Comparison of ENCODE assay signal across 7 cellular contexts in the genomic region with DNA sequence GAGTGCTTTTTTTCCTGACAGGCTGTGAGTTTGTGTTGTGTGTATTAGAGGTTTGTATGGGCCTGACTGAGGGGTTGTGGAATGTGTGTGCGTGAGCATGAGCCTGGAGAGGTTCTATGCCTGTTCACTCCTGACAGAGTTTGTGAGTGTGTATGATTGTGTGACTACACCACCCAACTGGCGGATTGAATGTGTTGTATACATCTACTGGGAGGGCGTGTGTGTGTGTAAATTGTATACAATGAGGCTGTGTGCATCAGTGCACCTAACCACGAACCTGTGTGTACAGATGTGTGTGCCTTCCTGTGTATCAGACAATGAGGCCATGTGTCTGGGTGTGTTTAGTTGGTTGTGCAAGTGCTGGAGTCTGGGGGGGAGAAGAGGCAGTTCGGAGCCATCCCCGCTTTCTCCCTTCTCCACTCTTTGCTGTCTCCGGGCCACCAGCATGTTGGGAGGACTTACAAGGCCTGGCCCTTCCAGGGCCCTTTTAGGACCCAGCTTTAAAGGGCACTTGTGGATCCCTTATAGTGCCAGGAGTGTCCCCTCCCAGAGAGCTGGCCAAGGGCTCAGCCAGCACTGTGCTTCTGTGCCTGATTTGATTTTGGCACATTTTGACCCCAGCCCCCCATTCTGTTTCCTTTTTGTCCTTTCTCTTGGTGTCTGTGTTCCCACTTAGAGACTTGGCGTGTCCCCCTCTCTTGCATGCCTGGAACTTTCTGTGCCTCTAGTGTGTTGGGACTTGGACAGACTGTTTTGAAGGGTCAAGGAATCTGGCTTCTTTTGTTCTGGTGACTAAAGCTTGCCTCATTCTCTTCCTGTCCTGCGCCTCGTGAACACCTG. TPM values are rescaled to one million over a fixed set of nuclear protein-coding genes. Genes with fewer than 3 reads are reported as not detected.
DNase-seq lines count a peak whose midpoint lies in the region; TF ChIP-seq lines count a peak whose summit lies in the region.

No MANE protein-coding gene starts in this region.

- peak; percentile 11 for DNase-seq in GM20000 (ENCODE audit: low spot score)
- DNase-seq in SK-N-MC (ENCODE audit: low read depth, low spot score), result no peak
- DNase-seq in fibroblast of gingiva (ENCODE audit: low read depth), result peak; percentile 45
- no peak for DNase-seq in neural crest cell (ENCODE audit: low read depth, low spot score)
- no peak for DNase-seq in NOMO-1 treated with dmso at 0.1 percent for 144 hours (lab: John Stamatoyannopoulos, UW; ENCODE audit: unreplicated experiment)
- DNase-seq in RPMI8226, result no peak
- no peak for DNase-seq in OCI-M2 (lab: John Stamatoyannopoulos, UW; ENCODE audit: unreplicated experiment)

- no peaks in the 10 kb centered on the region for H3K9me3 Mint-ChIP-seq in neural crest cell

- TF ChIP-seq CTCF in GM20000 (IDR thresholded peaks at IDR 0.05; ENCODE audit: extremely low read depth, missing control alignments) (no peak), neural crest cell (conservative IDR thresholded peaks at IDR 0.05) (no peak)

- peaks cover 3% of the 10 kb centered on the region for H3K36me3 Mint-ChIP-seq in neural crest cell (ENCODE audit: low read depth)

- peak overlapping the region; percentile 80 for H3K4me3 ChIP-seq in SK-N-MC

- H3K9ac ChIP-seq in SK-N-MC (ENCODE audit: insufficient read length), result peak overlapping the region; percentile 37

- H3K27ac ChIP-seq in SK-N-MC, result no peak overlapping the region

- no peaks in the 10 kb centered on the region for H3K36me3 ChIP-seq in SK-N-MC (ENCODE audit: insufficient read depth, low read length)

- H3K27ac Mint-ChIP-seq in neural crest cell (ENCODE audit: unreplicated experiment), result peak overlapping the region; percentile 90

- peaks cover 43% of the 10 kb centered on the region for H3K4me1 Mint-ChIP-seq in neural crest cell

- peak overlapping the region; percentile 95 for H3K4me3 Mint-ChIP-seq in neural crest cell

- H3K9me3 ChIP-seq in SK-N-MC (ENCODE audit: low read depth, low read length), result no peaks in the 10 kb centered on the region

- no peaks in the 10 kb centered on the region for H3K27me3 Mint-ChIP-seq in neural crest cell (ENCODE audit: low read depth)

RNA-seq across cellular contexts. Expression of a gene that starts 1.3 kb away (rescaled TPM):
- total RNA-seq in neural crest cell, result 36.8 and 42.2 TPM in 2 replicates

Comparison
In these comparisons a context has a peak if more than half of its experiments do, and no peak if none do; other contexts are left out.
1. DNase-seq: peak in GM20000 (single experiment) and fibroblast of gingiva (single experiment); none in SK-N-MC (single experiment), neural crest cell (single experiment), NOMO-1 treated with dmso at 0.1 percent for 144 hours (single experiment), RPMI8226 (single experiment) and OCI-M2 (single experiment).